In the genomic region with DNA sequence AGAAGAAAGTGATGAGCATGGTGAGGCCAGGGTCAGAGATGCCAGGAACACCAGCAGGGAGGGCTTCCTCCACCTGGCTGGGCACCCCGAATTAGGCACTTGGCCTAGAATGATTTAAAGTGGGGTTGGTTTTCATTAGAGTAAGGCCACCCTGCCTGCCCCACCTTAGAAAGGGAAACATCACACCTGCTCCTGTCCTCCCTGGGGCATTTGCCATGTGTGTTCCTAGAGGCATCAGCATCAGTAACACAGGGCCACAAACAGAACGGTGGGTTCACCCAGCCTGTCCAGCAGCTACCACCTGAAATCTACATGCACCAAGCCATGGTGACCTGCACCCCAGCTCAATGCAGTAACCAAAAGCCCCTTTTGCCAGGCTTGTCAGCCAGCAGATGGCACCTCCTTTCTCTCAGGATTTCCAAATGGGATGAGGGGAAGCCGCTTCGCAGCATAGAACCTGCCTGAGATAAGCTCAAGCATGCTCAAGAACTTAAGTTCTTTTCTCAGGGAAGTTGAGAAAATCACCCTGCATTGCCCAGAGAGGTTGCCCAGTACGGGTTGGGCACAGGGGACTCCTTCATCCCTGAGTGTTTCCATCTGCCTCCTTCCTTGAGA, we compare ENCODE assay signal across 1 cellular context.
TF ChIP-seq lines count a peak whose summit lies in the region.

No MANE protein-coding gene starts in this region.

TF ChIP-seq in WTC11, 78 proteins besides CTCF, POLR2A, EP300 and RAD21:
- TF ChIP-seq, protein P1, sequence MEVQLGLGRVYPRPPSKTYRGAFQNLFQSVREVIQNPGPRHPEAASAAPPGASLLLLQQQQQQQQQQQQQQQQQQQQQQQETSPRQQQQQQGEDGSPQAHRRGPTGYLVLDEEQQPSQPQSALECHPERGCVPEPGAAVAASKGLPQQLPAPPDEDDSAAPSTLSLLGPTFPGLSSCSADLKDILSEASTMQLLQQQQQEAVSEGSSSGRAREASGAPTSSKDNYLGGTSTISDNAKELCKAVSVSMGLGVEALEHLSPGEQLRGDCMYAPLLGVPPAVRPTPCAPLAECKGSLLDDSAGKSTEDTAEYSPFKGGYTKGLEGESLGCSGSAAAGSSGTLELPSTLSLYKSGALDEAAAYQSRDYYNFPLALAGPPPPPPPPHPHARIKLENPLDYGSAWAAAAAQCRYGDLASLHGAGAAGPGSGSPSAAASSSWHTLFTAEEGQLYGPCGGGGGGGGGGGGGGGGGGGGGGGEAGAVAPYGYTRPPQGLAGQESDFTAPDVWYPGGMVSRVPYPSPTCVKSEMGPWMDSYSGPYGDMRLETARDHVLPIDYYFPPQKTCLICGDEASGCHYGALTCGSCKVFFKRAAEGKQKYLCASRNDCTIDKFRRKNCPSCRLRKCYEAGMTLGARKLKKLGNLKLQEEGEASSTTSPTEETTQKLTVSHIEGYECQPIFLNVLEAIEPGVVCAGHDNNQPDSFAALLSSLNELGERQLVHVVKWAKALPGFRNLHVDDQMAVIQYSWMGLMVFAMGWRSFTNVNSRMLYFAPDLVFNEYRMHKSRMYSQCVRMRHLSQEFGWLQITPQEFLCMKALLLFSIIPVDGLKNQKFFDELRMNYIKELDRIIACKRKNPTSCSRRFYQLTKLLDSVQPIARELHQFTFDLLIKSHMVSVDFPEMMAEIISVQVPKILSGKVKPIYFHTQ (CRISPR knock-in tag; IDR thresholded peaks at IDR 0.05) = no peak
- no peak for TF ChIP-seq IRF2 (CRISPR knock-in tag; IDR thresholded peaks at IDR 0.05; ENCODE audit: borderline replicate concordance, low read depth)
- TF ChIP-seq, protein P2, sequence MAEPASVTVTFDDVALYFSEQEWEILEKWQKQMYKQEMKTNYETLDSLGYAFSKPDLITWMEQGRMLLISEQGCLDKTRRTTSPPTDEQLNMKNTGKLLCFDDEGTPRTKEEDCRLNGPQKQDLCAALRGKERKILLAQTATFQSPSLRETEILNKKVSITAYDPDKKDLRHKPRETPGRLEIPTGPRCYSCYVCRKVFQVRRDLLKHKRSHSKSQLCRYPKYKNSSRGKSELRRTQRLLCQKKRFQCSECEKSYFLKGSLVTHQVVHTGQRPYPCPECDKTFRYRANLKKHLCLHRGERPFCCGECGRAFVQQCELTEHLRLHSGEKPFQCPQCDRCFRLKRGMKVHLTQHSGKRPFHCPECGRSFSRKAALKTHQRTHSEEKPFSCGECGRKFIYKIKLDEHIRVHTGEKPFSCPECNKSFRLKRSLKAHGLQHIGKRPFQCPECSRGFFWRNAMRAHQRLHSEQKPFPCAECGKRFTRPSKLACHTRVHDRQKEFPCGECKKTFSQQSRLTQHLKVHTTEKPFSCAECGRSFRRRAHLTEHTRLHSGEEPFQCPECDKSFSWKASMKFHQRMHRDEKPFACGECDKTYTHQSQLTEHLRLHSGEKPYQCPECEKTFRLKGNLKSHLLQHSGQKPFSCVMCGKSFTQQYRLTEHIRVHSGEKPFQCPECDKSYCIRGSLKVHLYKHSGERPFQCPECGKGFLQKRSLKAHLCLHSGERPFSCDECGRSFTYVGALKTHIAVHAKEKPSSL (CRISPR knock-in tag; conservative IDR thresholded peaks at IDR 0.05) = no peak
- TF ChIP-seq ZNF219 (CRISPR knock-in tag; IDR thresholded peaks at IDR 0.05; ENCODE audit: borderline replicate concordance) = no peak
- TF ChIP-seq CBFB (CRISPR knock-in tag; IDR thresholded peaks at IDR 0.05; ENCODE audit: low read depth) = no peak
- no peak for TF ChIP-seq NFE2L1 (CRISPR knock-in tag; IDR thresholded peaks at IDR 0.05)
- no peak for TF ChIP-seq ELF4 (CRISPR knock-in tag; IDR thresholded peaks at IDR 0.05; ENCODE audit: low read depth)
- TF ChIP-seq ZNF121 (CRISPR knock-in tag; IDR thresholded peaks at IDR 0.05) = no peak
TF ChIP-seq in WTC11: peak in this region for 0.
